In genomic region chr5:68225188-68225910, GRCh38 we compare ENCODE assay signal across 8 cellular contexts. TPM values are rescaled to one million over a fixed set of nuclear protein-coding genes. Genes with fewer than 3 reads are reported as not detected.
A peak's percentile ranks its signal among the peaks of the same experiment; 100 is the strongest.
DNase-seq lines count a peak whose midpoint lies in the region; FAIRE-seq and TF ChIP-seq lines count a peak whose summit lies in the region.
"Had no signal": no experiment of that assay in that cellular context is flagged by ENCODE, and none has a peak within 500 bp of the region (broad histone marks: within the 10 kb centered on the region; RNA-seq: fewer than 3 reads in every experiment).

No MANE protein-coding gene starts in this region.

- H3K4me1 ChIP-seq in adipocyte (ENCODE audit: control insufficient read depth, insufficient read depth, low read length) (peaks cover 50% of the 10 kb centered on the region), keratinocyte (ENCODE audit: control insufficient read depth, extremely low read depth, insufficient read depth, low read length) (peaks cover 26% of the 10 kb centered on the region), suprapubic skin (peaks cover 64% of the 10 kb centered on the region)

- dilution Hi-C loops in keratinocyte (cut with MboI; ENCODE audit: extremely low pct_ligation_motif_present, low sequenced_read_pairs): no loop called here

- H3K27me3 Mint-ChIP-seq in activated T-helper 2 cell treated with anti-CD3 and anti-CD28 coated beads, Interferon-gamma antibody, Interleukin-2, Interleukin-4, amounts not matched to agents 10 μg/mL and 5 μg/mL and 100 μg/mL, durations not matched to agents 14 hours and 24 hours and 36 hours (ENCODE audit: low read depth): no peaks in the 10 kb centered on the region

- H3K9me3 Mint-ChIP-seq in activated T-helper 2 cell treated with anti-CD3 and anti-CD28 coated beads, Interferon-gamma antibody, Interleukin-2, Interleukin-4, amounts not matched to agents 10 μg/mL and 5 μg/mL and 100 μg/mL, durations not matched to agents 14 hours and 24 hours and 36 hours: peaks cover 3% of the 10 kb centered on the region

- DNase-seq in HT-29 (ENCODE audit: low spot score) (peak; percentile 73), adipocyte (ENCODE audit: low read depth) (peak; percentile 91), keratinocyte (ENCODE audit: low read depth, low spot score) (peak; percentile 35), suprapubic skin (ENCODE audit: low spot score in 2 of 2) (peak; percentile 83 to 84), NCI-H1092 (lab: John Stamatoyannopoulos, UW) (no peak), frontal cortex (ENCODE audit: low spot score in 2 of 2) (no peak)
- DNase-seq in activated T-helper 2 cell treated with anti-CD3 and anti-CD28 coated beads, Interferon-gamma antibody, Interleukin-2, Interleukin-4, amounts not matched to agents 10 μg/mL and 5 μg/mL and 100 μg/mL, durations not matched to agents 14 hours and 24 hours and 36 hours (ENCODE audit: low spot score): no peak

- peaks cover 56% of the 10 kb centered on the region for H3K36me3 Mint-ChIP-seq in activated T-helper 2 cell treated with anti-CD3 and anti-CD28 coated beads, Interferon-gamma antibody, Interleukin-2, Interleukin-4, amounts not matched to agents 10 μg/mL and 5 μg/mL and 100 μg/mL, durations not matched to agents 14 hours and 24 hours and 36 hours (ENCODE audit: low read depth)

- FAIRE-seq in keratinocyte (lab: Jason Lieb, UNC) (peak; percentile 70), frontal cortex (lab: Jason Lieb, UNC) (no peak)
- FAIRE-seq: colon had no signal

- no peak overlapping the region for H2AFZ ChIP-seq in keratinocyte (ENCODE audit: control insufficient read depth, low read length)

- WGBS in suprapubic skin: 66% methylated on average over 12 of the region's 12 CpGs

- H3K27ac Mint-ChIP-seq in activated T-helper 2 cell treated with anti-CD3 and anti-CD28 coated beads, Interferon-gamma antibody, Interleukin-2, Interleukin-4, amounts not matched to agents 10 μg/mL and 5 μg/mL and 100 μg/mL, durations not matched to agents 14 hours and 24 hours and 36 hours: no peak overlapping the region

- peaks cover 54% of the 10 kb centered on the region for H3K4me1 Mint-ChIP-seq in activated T-helper 2 cell treated with anti-CD3 and anti-CD28 coated beads, Interferon-gamma antibody, Interleukin-2, Interleukin-4, amounts not matched to agents 10 μg/mL and 5 μg/mL and 100 μg/mL, durations not matched to agents 14 hours and 24 hours and 36 hours (ENCODE audit: low read depth)

- H3K27ac ChIP-seq in keratinocyte (ENCODE audit: control insufficient read depth, insufficient read depth, low read length) (peak overlapping the region; percentile 55), suprapubic skin (no peak overlapping the region)

- H3K4me3 Mint-ChIP-seq in activated T-helper 2 cell treated with anti-CD3 and anti-CD28 coated beads, Interferon-gamma antibody, Interleukin-2, Interleukin-4, amounts not matched to agents 10 μg/mL and 5 μg/mL and 100 μg/mL, durations not matched to agents 14 hours and 24 hours and 36 hours (ENCODE audit: low read depth): no peak overlapping the region

- H3K4me2 ChIP-seq in keratinocyte (ENCODE audit: control insufficient read depth, extremely low read depth, insufficient read depth, low read depth, low read length): peak overlapping the region; percentile 79

- TF ChIP-seq CTCF in keratinocyte (optimal IDR thresholded peaks at IDR 0.05 in 1 of 3, IDR thresholded peaks at IDR 0.05 in 1 of 3, conservative IDR thresholded peaks at IDR 0.05 in 1 of 3; ENCODE audit: extremely low read depth in 1 of 3, insufficient read depth in 2 of 3, low read length in 3 of 3) (no peak), suprapubic skin (IDR thresholded peaks at IDR 0.05) (no peak)

- no peak for TF ChIP-seq EP300 in suprapubic skin (IDR thresholded peaks at IDR 0.05)

- no peaks in the 10 kb centered on the region for H3K9me1 ChIP-seq in keratinocyte (ENCODE audit: control insufficient read depth, extremely low read depth, insufficient read depth, low read length)

- H3K9ac ChIP-seq in adipocyte (ENCODE audit: low read length) (peak overlapping the region; percentile 72), keratinocyte (ENCODE audit: control insufficient read depth, extremely low read depth, insufficient read depth, low read length) (peak overlapping the region; percentile 33)

- no peak for TF ChIP-seq POLR2A in suprapubic skin (IDR thresholded peaks at IDR 0.05)

- intact Hi-C loops in activated T-helper 2 cell treated with anti-CD3 and anti-CD28 coated beads, Interferon-gamma antibody, Interleukin-2, Interleukin-4, amounts not matched to agents 10 μg/mL and 5 μg/mL and 100 μg/mL, durations not matched to agents 14 hours and 24 hours and 36 hours (cut with micrococcal nuclease): no loop called here

- H3K79me2 ChIP-seq in keratinocyte (ENCODE audit: control insufficient read depth, insufficient read depth, low read length): peaks cover 59% of the 10 kb centered on the region

- H3K27me3 ChIP-seq in adipocyte (replicated peaks; ENCODE audit: control insufficient read depth, insufficient read depth, low read length) (no peaks in the 10 kb centered on the region), keratinocyte (ENCODE audit: control insufficient read depth, extremely low read depth, insufficient read depth, low read length) (no peaks in the 10 kb centered on the region), suprapubic skin (no peaks in the 10 kb centered on the region)

- H3K4me3 ChIP-seq in adipocyte (ENCODE audit: low read length): peak overlapping the region; percentile 72
- peak overlapping the region in 2 of 3 experiments; percentile 20 to 29 for H3K4me3 ChIP-seq in keratinocyte (ENCODE audit: control insufficient read depth in 2 of 3, extremely low read depth in 1 of 3, insufficient read depth in 2 of 3, low read depth in 1 of 3, low read length in 3 of 3)
- peak overlapping the region; percentile 8 for H3K4me3 ChIP-seq in suprapubic skin

- H3K9me3 ChIP-seq in adipocyte (ENCODE audit: control insufficient read depth, low read length): no peaks in the 10 kb centered on the region
- no peaks in the 10 kb centered on the region for H3K9me3 ChIP-seq in keratinocyte (ENCODE audit: control insufficient read depth, low read depth, low read length)
- no peaks in the 10 kb centered on the region for H3K9me3 ChIP-seq in suprapubic skin

- H3K36me3 ChIP-seq in adipocyte (ENCODE audit: control insufficient read depth, insufficient read depth, low read length, severe bottlenecking) (peaks cover 62% of the 10 kb centered on the region), keratinocyte (ENCODE audit: control insufficient read depth in 2 of 2, extremely low read depth in 1 of 2, insufficient read depth in 2 of 2, low read length in 2 of 2) (peaks cover 9 to 16% of the 10 kb centered on the region in 2 experiments), suprapubic skin (peaks cover 25% of the 10 kb centered on the region)

- H4K20me1 ChIP-seq in keratinocyte (ENCODE audit: control insufficient read depth, extremely low read depth, insufficient read depth, low read length): no peaks in the 10 kb centered on the region

RNA-seq across cellular contexts. Expression of gene PIK3R1, which starts 9.8 kb away (rescaled TPM):
- 31.3 and 33.4 TPM in 2 replicates for total RNA-seq in HT-29 (2014; rRNA removed; shearing (Covaris generic))
- 6.6 to 16.7 TPM (median 13.9 TPM) in 3 replicates for polyA plus RNA-seq in keratinocyte
- polyA plus RNA-seq in keratinocyte (2011; ENCODE audit: low read depth): 40.8 TPM
- polyA plus RNA-seq in keratinocyte (2011; cell fraction: cytosol; rRNA removed): 7.0 and 9.9 TPM in 2 replicates
- polyA plus RNA-seq in keratinocyte (2011; cell fraction: nucleus; rRNA removed): 16.0 and 17.5 TPM in 2 replicates
- polyA plus RNA-seq in keratinocyte (2012; ENCODE audit: low replicate concordance): 14.4 and 15.8 TPM in 2 replicates
- 31.5 to 55.5 TPM (median 53.6 TPM) in 3 replicates for polyA minus RNA-seq in keratinocyte
- polyA minus RNA-seq in keratinocyte (2011; cell fraction: cytosol; rRNA and poly(A)+ RNA removed): 15.3 TPM
- polyA minus RNA-seq in keratinocyte (2011; cell fraction: nucleus; rRNA and poly(A)+ RNA removed): 22.4 and 50.5 TPM in 2 replicates
- 100 to 1,000 TPM in 3 of 4 donors, 10 to 100 TPM in 1; 96.5 to 257 (median 181) TPM for total RNA-seq in suprapubic skin
- 128 TPM for total RNA-seq in frontal cortex
- total RNA-seq in activated T-helper 2 cell treated with anti-CD3 and anti-CD28 coated beads, Interferon-gamma antibody, Interleukin-2, Interleukin-4, amounts not matched to agents 10 μg/mL and 5 μg/mL and 100 μg/mL, durations not matched to agents 14 hours and 24 hours and 36 hours: 58.8 and 60.0 TPM in 2 replicates

Comparison
In these comparisons a context has a peak if more than half of its experiments do, and no peak if none do; other contexts are left out.
1. DNase-seq: peak in HT-29 (single experiment), adipocyte (single experiment), keratinocyte (single experiment) and suprapubic skin (2 of 2); none in NCI-H1092 (single experiment), frontal cortex (0 of 2) and activated T-helper 2 cell treated with anti-CD3 and anti-CD28 coated beads, Interferon-gamma antibody, Interleukin-2, Interleukin-4, amounts not matched to agents 10 μg/mL and 5 μg/mL and 100 μg/mL, durations not matched to agents 14 hours and 24 hours and 36 hours (single experiment).
2. H3K4me3 ChIP-seq: peak in every context shown above with its lines; median percentile 72 in adipocyte; 24 in keratinocyte; 8 in suprapubic skin.